Comparison of ENCODE assay signal across 1 cellular context in genomic region chr7:73823873-73824597, GRCh38.
TF ChIP-seq lines count a peak whose summit lies in the region.

No MANE protein-coding gene starts in this region.

TF ChIP-seq in HCT116, 20 proteins besides CTCF, POLR2A, EP300 and RAD21:
- TF ChIP-seq TCF7L2 (IDR thresholded peaks at IDR 0.05; ENCODE audit: borderline replicate concordance, extremely low read depth, insufficient read depth, insufficient read length) = no peak
